ENCODE assay signal across 13 cellular contexts in the genomic region with DNA sequence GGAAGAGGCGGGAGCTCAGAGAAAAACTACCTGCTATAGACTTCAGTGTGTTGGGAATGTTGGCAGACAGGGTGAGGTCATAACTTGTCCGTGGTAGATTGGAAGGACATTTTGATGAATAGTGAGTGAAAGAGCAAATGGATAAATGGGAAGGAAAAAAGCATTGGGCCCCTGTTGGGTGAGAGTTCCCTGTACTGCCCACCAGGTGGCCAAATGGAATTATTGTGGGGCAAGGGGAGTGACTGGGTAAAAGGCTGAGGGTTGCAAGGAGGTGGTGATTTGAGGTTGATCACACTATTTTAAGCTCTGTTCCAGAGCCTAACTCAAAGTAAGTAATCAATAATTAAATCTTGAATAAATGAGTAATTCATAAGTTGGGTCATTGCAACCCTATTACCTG.
A peak's percentile ranks its signal among the peaks of the same experiment; 100 is the strongest.
DNase-seq lines count a peak whose midpoint lies in the region; ATAC-seq, FAIRE-seq and TF ChIP-seq lines count a peak whose summit lies in the region.
"Had no signal": no experiment of that assay in that cellular context is flagged by ENCODE, and none has a peak within 500 bp of the region (broad histone marks: within the 10 kb centered on the region; RNA-seq: fewer than 3 reads in every experiment).

No MANE protein-coding gene starts in this region.

- H3K27me3 ChIP-seq in BE2C (no peaks in the 10 kb centered on the region), HCT116 (ENCODE audit: insufficient read depth, low read length) (no peaks in the 10 kb centered on the region), keratinocyte (ENCODE audit: control insufficient read depth, extremely low read depth, insufficient read depth, low read length) (no peaks in the 10 kb centered on the region), lower lobe of right lung (ENCODE audit: low read depth) (no peaks in the 10 kb centered on the region)

- H3K79me2 ChIP-seq in HCT116 (ENCODE audit: insufficient read depth, low read length) (peaks cover 67% of the 10 kb centered on the region), keratinocyte (ENCODE audit: control insufficient read depth, insufficient read depth, low read length) (peaks cover 27% of the 10 kb centered on the region)

- H3K9me1 ChIP-seq in keratinocyte (ENCODE audit: control insufficient read depth, extremely low read depth, insufficient read depth, low read length): no peaks in the 10 kb centered on the region

- ATAC-seq in HCT116: peak; percentile 79
- ATAC-seq in lower lobe of right lung: no peak

- dilution Hi-C loops in keratinocyte (cut with MboI; ENCODE audit: extremely low pct_ligation_motif_present, low sequenced_read_pairs): no loop called here

- no peaks in the 10 kb centered on the region for H3K9me2 ChIP-seq in HCT116 (ENCODE audit: insufficient read depth)

- no peak overlapping the region for H3K9ac ChIP-seq in HCT116 (ENCODE audit: low read length)
- H3K9ac ChIP-seq in keratinocyte (ENCODE audit: control insufficient read depth, extremely low read depth, insufficient read depth, low read length): no peak overlapping the region

- H3K36me3 ChIP-seq in BE2C: no peaks in the 10 kb centered on the region
- no peaks in the 10 kb centered on the region for H3K36me3 ChIP-seq in HCT116 (ENCODE audit: control insufficient read depth in 1 of 2, insufficient read depth in 2 of 2, low read length in 2 of 2)
- peaks cover 2 to 5% of the 10 kb centered on the region in 2 experiments for H3K36me3 ChIP-seq in keratinocyte (ENCODE audit: control insufficient read depth in 2 of 2, extremely low read depth in 1 of 2, insufficient read depth in 2 of 2, low read length in 2 of 2)
- peaks cover 7% of the 10 kb centered on the region for H3K36me3 ChIP-seq in lower lobe of right lung

- no TSS peak for BruUV-seq in HCT116 (replicated peaks; lab: Mats Ljungman, UMichigan)

- no peak overlapping the region for H3K27ac ChIP-seq in HCT116 (ENCODE audit: low read depth, low read length)
- H3K27ac ChIP-seq in angular gyrus (ENCODE audit: low read depth, low read length): peak overlapping the region; percentile 2
- H3K27ac ChIP-seq in keratinocyte (ENCODE audit: control insufficient read depth, insufficient read depth, low read length): no peak overlapping the region
- no peak overlapping the region for H3K27ac ChIP-seq in lower lobe of right lung
- H3K27ac ChIP-seq: SK-N-MC had no signal

- POLR2A ChIA-PET in HCT116 (lab: Charles Lee): no interaction called here

- RAD21 ChIA-PET in HCT116 (lab: Charles Lee; ENCODE audit: low non-redundant PET in 1 of 2, low total read pairs in 2 of 2, uncharacterized antibody in 2 of 2, unreplicated experiment in 2 of 2): no interaction called here

- H3K4me2 ChIP-seq in HCT116 (ENCODE audit: low read length): no peak overlapping the region
- no peak overlapping the region for H3K4me2 ChIP-seq in keratinocyte (ENCODE audit: control insufficient read depth, extremely low read depth, insufficient read depth, low read depth, low read length)

- H3K4me1 ChIP-seq in BE2C (peaks cover 10% of the 10 kb centered on the region), HCT116 (ENCODE audit: control insufficient read depth in 1 of 2, insufficient read depth in 2 of 2, low read length in 2 of 2) (peaks cover 11 to 12% of the 10 kb centered on the region in 2 experiments; a peak in 3 of 4 replicates), keratinocyte (ENCODE audit: control insufficient read depth, extremely low read depth, insufficient read depth, low read length) (peaks cover 9% of the 10 kb centered on the region), lower lobe of right lung (peaks cover 45% of the 10 kb centered on the region)

- CTCF ChIA-PET in HCT116 (lab: Charles Lee): no interaction called here

- DNase-seq in BE2C: no peak
- DNase-seq in HCT116 (ENCODE audit: low read depth, low spot score): no peak
- no peak for DNase-seq in keratinocyte (ENCODE audit: low read depth, low spot score)
- DNase-seq in effector CD4-positive, alpha-beta T cell: no peak
- no peak for DNase-seq in lower lobe of right lung
- DNase-seq in NCI-H2081 treated with DMSO at 0.1 percent for 48 hours (lab: John Stamatoyannopoulos, UW): no peak
- no peak for DNase-seq in stimulated activated CD4-positive, alpha-beta T cell treated with anti-CD3 and anti-CD28 coated beads, Interleukin-4, amount 100 ng/mL, for 4 hours
- DNase-seq: DMS79, NCI-H2029, nucleus accumbens had no signal

- H3K9me3 ChIP-seq in BE2C: no peaks in the 10 kb centered on the region
- H3K9me3 ChIP-seq in HCT116 (ENCODE audit: control insufficient read depth in 1 of 2, insufficient read depth in 1 of 2, low read depth in 1 of 2, low read length in 2 of 2): no peaks in the 10 kb centered on the region
- H3K9me3 ChIP-seq in keratinocyte (ENCODE audit: control insufficient read depth, low read depth, low read length): peaks cover 4% of the 10 kb centered on the region
- no peaks in the 10 kb centered on the region for H3K9me3 ChIP-seq in lower lobe of right lung

- TF ChIP-seq POLR2A in HCT116 (IDR thresholded peaks at IDR 0.05; ENCODE audit: borderline replicate concordance, extremely low read depth, insufficient read depth, insufficient read length): no peak

- H3K4me3 ChIP-seq in BE2C (ENCODE audit: low read depth, low read length): no peak overlapping the region
- H3K4me3 ChIP-seq in HCT116 (replicated peaks in 1 of 2; ENCODE audit: low read depth in 1 of 2, low read length in 2 of 2): no peak overlapping the region
- H3K4me3 ChIP-seq in keratinocyte (ENCODE audit: control insufficient read depth in 2 of 3, extremely low read depth in 1 of 3, insufficient read depth in 2 of 3, low read depth in 1 of 3, low read length in 3 of 3): no peak overlapping the region
- no peak overlapping the region for H3K4me3 ChIP-seq in lower lobe of right lung
- H3K4me3 ChIP-seq: HAP-1, SK-N-MC had no signal

- TF ChIP-seq CTCF in BE2C (IDR thresholded peaks at IDR 0.05; ENCODE audit: low read depth, low read length) (peak; percentile 70), HCT116 (IDR thresholded peaks at IDR 0.05 in 2 of 3, conservative IDR thresholded peaks at IDR 0.05 in 1 of 3; ENCODE audit: borderline replicate concordance in 1 of 3, insufficient read depth in 1 of 3, low read depth in 2 of 3, low read length in 2 of 3) (peak in 2 of 3 experiments; percentile 61 to 64; a peak in 4 of 6 replicates), keratinocyte (optimal IDR thresholded peaks at IDR 0.05 in 1 of 3, IDR thresholded peaks at IDR 0.05 in 1 of 3, conservative IDR thresholded peaks at IDR 0.05 in 1 of 3; ENCODE audit: extremely low read depth in 1 of 3, insufficient read depth in 2 of 3, low read length in 3 of 3) (peak in 2 of 3 experiments; percentile 27 to 28), lower lobe of right lung (IDR thresholded peaks at IDR 0.05) (no peak)

- FAIRE-seq in keratinocyte (lab: Jason Lieb, UNC): no peak

- no peak; the same call in 1 of the 2 replicates for TF ChIP-seq RAD21 in HCT116 (IDR thresholded peaks at IDR 0.05; ENCODE audit: low read depth)

- H4K20me1 ChIP-seq in HCT116 (ENCODE audit: insufficient read depth): no peaks in the 10 kb centered on the region
- H4K20me1 ChIP-seq in keratinocyte (ENCODE audit: control insufficient read depth, extremely low read depth, insufficient read depth, low read length): no peaks in the 10 kb centered on the region

- intact Hi-C loops in HCT116 (cut with micrococcal nuclease): no loop called here
- intact Hi-C loops in lower lobe of right lung (cut with DNase I): no loop called here

- no peak overlapping the region for H2AFZ ChIP-seq in HCT116 (ENCODE audit: low read depth, low read length, poor library complexity, severe bottlenecking)
- H2AFZ ChIP-seq in keratinocyte (ENCODE audit: control insufficient read depth, low read length): no peak overlapping the region

TF ChIP-seq in HCT116, 20 proteins besides CTCF, POLR2A, EP300 and RAD21 (continues in another document):
- TF ChIP-seq, protein P1, sequence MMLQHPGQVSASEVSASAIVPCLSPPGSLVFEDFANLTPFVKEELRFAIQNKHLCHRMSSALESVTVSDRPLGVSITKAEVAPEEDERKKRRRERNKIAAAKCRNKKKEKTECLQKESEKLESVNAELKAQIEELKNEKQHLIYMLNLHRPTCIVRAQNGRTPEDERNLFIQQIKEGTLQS (IDR thresholded peaks at IDR 0.05): no peak
- TF ChIP-seq, protein P2, sequence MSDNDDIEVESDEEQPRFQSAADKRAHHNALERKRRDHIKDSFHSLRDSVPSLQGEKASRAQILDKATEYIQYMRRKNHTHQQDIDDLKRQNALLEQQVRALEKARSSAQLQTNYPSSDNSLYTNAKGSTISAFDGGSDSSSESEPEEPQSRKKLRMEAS (IDR thresholded peaks at IDR 0.05): no peak
- TF ChIP-seq FOSL1 (IDR thresholded peaks at IDR 0.05; ENCODE audit: low read depth) (no peak), JUND (IDR thresholded peaks at IDR 0.05) (no peak), CBX3 (IDR thresholded peaks at IDR 0.05; ENCODE audit: low read depth) (no peak), YY1 (IDR thresholded peaks at IDR 0.05; ENCODE audit: extremely low read depth, insufficient replicate concordance, low read depth, low read length) (no peak), SIN3A (IDR thresholded peaks at IDR 0.05; ENCODE audit: low read depth) (no peak), SP1 (IDR thresholded peaks at IDR 0.05; ENCODE audit: low read depth) (no peak), EZH2phosphoT487 (IDR thresholded peaks at IDR 0.05; ENCODE audit: borderline replicate concordance) (no peak), ZFX (IDR thresholded peaks at IDR 0.05) (no peak)
